ENCODE assay signal across 22 cellular contexts in the genomic region with DNA sequence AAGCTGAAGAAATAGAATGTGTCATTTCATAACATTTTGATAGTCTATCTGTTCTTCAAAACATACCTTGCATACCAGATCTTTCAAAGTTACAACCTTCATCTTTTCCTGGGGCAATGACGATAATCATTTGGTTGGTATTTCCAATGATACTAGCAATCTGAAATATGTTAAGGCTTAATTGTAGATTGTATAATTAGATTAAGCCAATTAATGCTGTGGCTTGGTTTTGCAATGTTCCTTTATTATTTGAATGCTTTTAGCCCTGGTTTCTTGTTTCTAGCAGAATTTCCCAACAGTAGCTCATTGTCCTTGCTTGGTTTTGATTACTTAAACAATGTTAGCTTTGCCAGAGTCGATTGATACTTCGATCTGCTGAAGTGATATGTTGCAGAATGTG.
"Had no signal": no experiment of that assay in that cellular context is flagged by ENCODE, and none has a peak within 500 bp of the region (broad histone marks: within the 10 kb centered on the region; RNA-seq: fewer than 3 reads in every experiment).

No MANE protein-coding gene starts in this region.

- H3K27ac ChIP-seq: ascending aorta, breast epithelium, neutrophil had no signal

- H3K27me3 ChIP-seq: ascending aorta, breast epithelium, neutrophil, thyroid gland had no signal

- H3K9me3 ChIP-seq: ascending aorta, breast epithelium, neutrophil, thyroid gland had no signal

- H3K4me3 ChIP-seq: ascending aorta, breast epithelium, thyroid gland had no signal

- H3K4me3 Mint-ChIP-seq: activated CD8-positive, alpha-beta T cell treated with anti-CD3 and anti-CD28 coated beads, Interleukin-2, amount 10 ng/mL, durations not matched to agents 7 days and 5 days; activated naive CD8-positive, alpha-beta T cell treated with anti-CD3 and anti-CD28 coated beads, Interleukin-2, amount 50 U/mL, for 24 hours; activated T-cell treated with anti-CD3 and anti-CD28 coated beads, Interleukin-2, amount 50 U/mL, for 24 hours; naive thymus-derived CD8-positive, alpha-beta T cell had no signal

- DNase-seq: activated CD4-positive, alpha-beta T cell treated with anti-CD3 and anti-CD28 coated beads for 48 hours; activated CD4-positive, CD25-positive, alpha-beta regulatory T cell; activated CD8-positive, alpha-beta T cell treated with anti-CD3 and anti-CD28 coated beads, Interleukin-2, amount 10 ng/mL, durations not matched to agents 7 days and 5 days; activated naive CD4-positive, alpha-beta T cell treated with Interleukin-2 at 50 U/mL for 16 hours; activated naive CD8-positive, alpha-beta T cell treated with anti-CD3 and anti-CD28 coated beads, Interleukin-2, amount 50 U/mL, for 24 hours; activated T-cell treated with anti-CD3 and anti-CD28 coated beads, Interleukin-2, amount 50 U/mL, for 24 hours; effector CD4-positive, alpha-beta T cell; left cardiac atrium; mesendoderm; naive thymus-derived CD8-positive, alpha-beta T cell; posterior cingulate gyrus; retina; stimulated activated CD4-positive, alpha-beta T cell treated with anti-CD3 and anti-CD28 coated beads, Interleukin-12 subunit alpha, Interleukin-12 subunit beta, amount 100 ng/mL, for 4 hours; stimulated activated CD4-positive, alpha-beta T cell treated with anti-CD3 and anti-CD28 coated beads, Interleukin-1b, Interleukin-23, amount 100 ng/mL, for 48 hours; stimulated activated CD8-positive, alpha-beta memory T cell treated with anti-CD3 and anti-CD28 coated beads, Interleukin-4, amount 100 ng/mL, for 48 hours; stimulated activated naive CD4-positive, alpha-beta T cell treated with Interleukin-2 at 50 U/mL for 16 hours; thyroid gland had no signal

- H3K36me3 Mint-ChIP-seq: naive thymus-derived CD8-positive, alpha-beta T cell had no signal

- H3K27ac Mint-ChIP-seq: activated CD8-positive, alpha-beta T cell treated with anti-CD3 and anti-CD28 coated beads, Interleukin-2, amount 10 ng/mL, durations not matched to agents 7 days and 5 days; activated naive CD8-positive, alpha-beta T cell treated with anti-CD3 and anti-CD28 coated beads, Interleukin-2, amount 50 U/mL, for 24 hours; activated T-cell treated with anti-CD3 and anti-CD28 coated beads, Interleukin-2, amount 50 U/mL, for 24 hours; activated T-helper 2 cell treated with anti-CD3 and anti-CD28 coated beads, Interferon-gamma antibody, Interleukin-2, Interleukin-4, amounts not matched to agents 10 μg/mL and 5 μg/mL and 100 μg/mL, durations not matched to agents 14 hours and 24 hours and 36 hours; naive thymus-derived CD8-positive, alpha-beta T cell had no signal

- H3K36me3 ChIP-seq: ascending aorta, breast epithelium, neutrophil, thyroid gland had no signal

- ATAC-seq: activated CD8-positive, alpha-beta T cell treated with anti-CD3 and anti-CD28 coated beads, Interleukin-2, amount 10 ng/mL, durations not matched to agents 7 days and 5 days; activated naive CD8-positive, alpha-beta T cell treated with anti-CD3 and anti-CD28 coated beads, Interleukin-2, amount 50 U/mL, for 24 hours; esophagus mucosa; left cardiac atrium; naive thymus-derived CD8-positive, alpha-beta T cell had no signal

- H3K27me3 Mint-ChIP-seq: activated naive CD8-positive, alpha-beta T cell treated with anti-CD3 and anti-CD28 coated beads, Interleukin-2, amount 50 U/mL, for 24 hours; activated T-cell treated with anti-CD3 and anti-CD28 coated beads, Interleukin-2, amount 50 U/mL, for 24 hours; naive thymus-derived CD8-positive, alpha-beta T cell had no signal
